Comparison of ENCODE assay signal across 23 cellular contexts in genomic region chr15:60325905-60326304, GRCh38.
DNase-seq lines count a peak whose midpoint lies in the region; ATAC-seq and TF ChIP-seq lines count a peak whose summit lies in the region.
"Had no signal": no experiment of that assay in that cellular context is flagged by ENCODE, and none has a peak within 500 bp of the region (broad histone marks: within the 10 kb centered on the region; RNA-seq: fewer than 3 reads in every experiment).

No MANE protein-coding gene starts in this region.

- H3K36me3 ChIP-seq in A673 (ENCODE audit: insufficient read depth, low read length, poor library complexity, severe bottlenecking) (no peaks in the 10 kb centered on the region), HEK293 (ENCODE audit: control insufficient read depth in 2 of 2, insufficient read depth in 1 of 2, low read length in 2 of 2) (no peaks in the 10 kb centered on the region)
- H3K36me3 ChIP-seq: SJSA1 had no signal

- POLR2A ChIA-PET in A673 (lab: Charles Lee; ENCODE audit: low non-redundant PET) (no interaction called here), HEK293 (lab: Yijun Ruan, JAX) (no interaction called here)

- H3K4me1 ChIP-seq in A673 (ENCODE audit: insufficient read depth, low read length, poor library complexity, severe bottlenecking) (peaks cover 30% of the 10 kb centered on the region), HEK293 (ENCODE audit: control insufficient read depth, insufficient read depth, low read length) (0 out of 2 replicates have a peak, but pooled peaks cover 6% of the 10 kb centered on the region)
- H3K4me1 ChIP-seq: Caco-2, SJSA1 had no signal

- peak overlapping the region; percentile 5 for H3K4me3 Mint-ChIP-seq in nephron progenitor cell
- H3K4me3 Mint-ChIP-seq: CD4-positive, alpha-beta memory T cell; T-cell had no signal

- H3K27ac Mint-ChIP-seq in nephron progenitor cell: no peak overlapping the region
- H3K27ac Mint-ChIP-seq: CD4-positive, alpha-beta memory T cell; T-cell had no signal

- peaks cover 45% of the 10 kb centered on the region for H3K4me1 Mint-ChIP-seq in nephron progenitor cell

- no peaks in the 10 kb centered on the region for H3K9me3 Mint-ChIP-seq in nephron progenitor cell
- H3K9me3 Mint-ChIP-seq: CD4-positive, alpha-beta memory T cell; T-cell had no signal

- H3K36me3 Mint-ChIP-seq in nephron progenitor cell (ENCODE audit: low read depth): no peaks in the 10 kb centered on the region
- H3K36me3 Mint-ChIP-seq: CD4-positive, alpha-beta memory T cell; T-cell had no signal

- DNase-seq in A673 (ENCODE audit: low spot score): no peak
- peak; percentile 48 for DNase-seq in NCI-H69 (lab: John Stamatoyannopoulos, UW)
- DNase-seq in nephron progenitor cell: no peak
- no peak for DNase-seq in NCI-H526 treated with DMSO at 0.1 percent for 48 hours (lab: John Stamatoyannopoulos, UW)
- no peak for DNase-seq in head of caudate nucleus
- DNase-seq: C1 segment of cervical spinal cord; Caco-2; CD4-positive, alpha-beta memory T cell; GF-D8; Karpas-422; NCI-H1092; NCI-H2029; NCI-H2171; NCI-H226; NCI-H524; PC-3; T-cell had no signal

- H3K27me3 ChIP-seq in A673 (replicated peaks; ENCODE audit: insufficient read depth, low read depth, low read length, poor library complexity): no peaks in the 10 kb centered on the region

- TF ChIP-seq CTCF in A673 (conservative IDR thresholded peaks at IDR 0.05; ENCODE audit: low read depth, low read length): no peak
- TF ChIP-seq CTCF in HEK293 (tag by site-specific recombination; IDR thresholded peaks at IDR 0.05): no peak
- TF ChIP-seq CTCF in nephron progenitor cell (IDR thresholded peaks at IDR 0.05): no peak

- intact Hi-C loops in A673 (cut with micrococcal nuclease; ENCODE audit: unreplicated experiment): loop anchor here (1.0 to 10.0 kb wide), 5 partner anchors 321 to 791 kb away; partner anchors contain the start of gene FOXB1
- intact Hi-C loops in head of caudate nucleus (cut with DNase I): no loop called here

- BruUV-seq in A673 (replicated peaks; lab: Mats Ljungman, UMichigan): no TSS peak

- peaks cover 4% of the 10 kb centered on the region for H3K27me3 Mint-ChIP-seq in nephron progenitor cell (ENCODE audit: low read depth, poor library complexity)

- CTCF ChIA-PET in A673 (lab: Charles Lee): interaction anchor here (0.6 to 2.9 kb wide), 2 partner anchors 20 to 601 kb away, joined by 5 to 20 read pairs; no protein-coding TSS in a partner anchor
- CTCF ChIA-PET in HEK293 (lab: Yijun Ruan, JAX): interaction anchor here (0.6 to 4.9 kb wide), 29 partner anchors 9 to 1294 kb away, joined by 3 to 71 read pairs (median 4); partner anchors contain the start of gene BNIP2

- no peak overlapping the region for H3K27ac ChIP-seq in A673 (ENCODE audit: low read depth, low read length, poor library complexity, severe bottlenecking)
- H3K27ac ChIP-seq in HEK293 (ENCODE audit: extremely low read depth, low read depth, low read length): no peak overlapping the region
- H3K27ac ChIP-seq: A549, SJSA1 had no signal

- no peaks in the 10 kb centered on the region for H3K9me3 ChIP-seq in A673 (ENCODE audit: low read depth, low read length, poor library complexity, severe bottlenecking)
- no peaks in the 10 kb centered on the region for H3K9me3 ChIP-seq in HEK293 (ENCODE audit: control insufficient read depth, insufficient read depth, low read depth, low read length)
- H3K9me3 ChIP-seq: A549, Caco-2, SJSA1 had no signal

- no peak for ATAC-seq in HG02885 (IDR thresholded peaks at IDR 0.05; ENCODE audit: poor library complexity, unreplicated experiment)
- ATAC-seq: A549, HCT116, HepG2, PC-3, T-cell had no signal

- H3K4me3 ChIP-seq in A673 (ENCODE audit: low read depth, low read length, poor library complexity, severe bottlenecking): peak overlapping the region; percentile 11
- H3K4me3 ChIP-seq in HEK293 (ENCODE audit: low read depth, low read length): no peak overlapping the region
- H3K4me3 ChIP-seq: A549, SJSA1 had no signal

TF ChIP-seq in HEK293, 187 proteins besides CTCF, POLR2A, EP300 and RAD21:
- peak; percentile 51 for TF ChIP-seq PRDM6 (tag by site-specific recombination; IDR thresholded peaks at IDR 0.05)
- TF ChIP-seq TCF7L2 (IDR thresholded peaks at IDR 0.05; ENCODE audit: borderline replicate concordance, low read depth, low read length): peak; percentile 64; the same call in 1 of the 2 replicates
- no peak for TF ChIP-seq ZIC2 (tag by site-specific recombination; IDR thresholded peaks at IDR 0.05)
- no peak for TF ChIP-seq ZNF416 (tag by site-specific recombination; IDR thresholded peaks at IDR 0.05)
- no peak for TF ChIP-seq ZBTB21 (tag by site-specific recombination; IDR thresholded peaks at IDR 0.05)
- peak; percentile 42; the same call in 1 of the 2 replicates for TF ChIP-seq GFI1B (tag by site-specific recombination; IDR thresholded peaks at IDR 0.05)
- TF ChIP-seq, protein P1, sequence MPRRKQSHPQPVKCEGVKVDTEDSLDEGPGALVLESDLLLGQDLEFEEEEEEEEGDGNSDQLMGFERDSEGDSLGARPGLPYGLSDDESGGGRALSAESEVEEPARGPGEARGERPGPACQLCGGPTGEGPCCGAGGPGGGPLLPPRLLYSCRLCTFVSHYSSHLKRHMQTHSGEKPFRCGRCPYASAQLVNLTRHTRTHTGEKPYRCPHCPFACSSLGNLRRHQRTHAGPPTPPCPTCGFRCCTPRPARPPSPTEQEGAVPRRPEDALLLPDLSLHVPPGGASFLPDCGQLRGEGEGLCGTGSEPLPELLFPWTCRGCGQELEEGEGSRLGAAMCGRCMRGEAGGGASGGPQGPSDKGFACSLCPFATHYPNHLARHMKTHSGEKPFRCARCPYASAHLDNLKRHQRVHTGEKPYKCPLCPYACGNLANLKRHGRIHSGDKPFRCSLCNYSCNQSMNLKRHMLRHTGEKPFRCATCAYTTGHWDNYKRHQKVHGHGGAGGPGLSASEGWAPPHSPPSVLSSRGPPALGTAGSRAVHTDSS (tag by site-specific recombination; IDR thresholded peaks at IDR 0.05): 0 out of 2 replicates have a peak, but pooled peaks have one; percentile 25
- no peak for TF ChIP-seq ZNF140 (tag by site-specific recombination; IDR thresholded peaks at IDR 0.05)
- 0 out of 2 replicates have a peak, but pooled peaks have one; percentile 22 for TF ChIP-seq FEZF1 (tag by site-specific recombination; IDR thresholded peaks at IDR 0.05)
TF ChIP-seq in HEK293: peak in this region for 5.
